Comparison of ENCODE assay signal across 24 cellular contexts in genomic region chr7:151671514-151671913, GRCh38.
DNase-seq lines count a peak whose midpoint lies in the region; ATAC-seq and TF ChIP-seq lines count a peak whose summit lies in the region.
"Had no signal": no experiment of that assay in that cellular context is flagged by ENCODE, and none has a peak within 500 bp of the region (broad histone marks: within the 10 kb centered on the region; RNA-seq: fewer than 3 reads in every experiment).

No MANE protein-coding gene starts in this region.

- DNase-seq in astrocyte of the hippocampus (ENCODE audit: low read depth, low spot score) (peak; percentile 64), foreskin keratinocyte (peak in 1 of 2 donors; percentile 63), islet precursor cell (peak; percentile 86), retinal pigment epithelial cell (ENCODE audit: low read depth) (peak; percentile 57), posterior vena cava (ENCODE audit: low spot score) (no peak), NCI-H1436 treated with DMSO at 0.1 percent for 48 hours (lab: John Stamatoyannopoulos, UW) (no peak), NCI-H2196 (lab: John Stamatoyannopoulos, UW; ENCODE audit: unreplicated experiment) (no peak)
- DNase-seq: activated CD4-positive, CD25-positive, alpha-beta regulatory T cell treated with anti-CD3 and anti-CD28 coated beads, Interleukin-2, amount 50 U/mL, for 72 hours; activated T-cell treated with anti-CD3 and anti-CD28 coated beads, Interleukin-2, amount 50 U/mL, for 48 hours; CD4-positive, alpha-beta T cell; DMS153; GF-D8; GM23248; KG1; natural killer cell; NCI-H1930; NCI-H510A; RPMI8226; small intestine; stimulated activated naive CD8-positive, alpha-beta T cell treated with anti-CD3 and anti-CD28 coated beads, Interleukin-15, Interleukin-2, amounts not matched to agents 100 U/mL and 50 U/mL, for 24 hours had no signal

- intact Hi-C loops in posterior vena cava (cut with DNase I) = loop anchor here in 1 of 2 donors (10.0 kb wide), 1 partner anchor 983 kb away; no protein-coding TSS in a partner anchor

- peak; percentile 33 for ATAC-seq in foreskin keratinocyte
- ATAC-seq: natural killer cell; stimulated activated naive CD8-positive, alpha-beta T cell treated with anti-CD3 and anti-CD28 coated beads, Interleukin-15, Interleukin-2, amounts not matched to agents 100 U/mL and 50 U/mL, for 24 hours had no signal

- no peaks in the 10 kb centered on the region for H3K4me1 ChIP-seq in foreskin keratinocyte
- H3K4me1 ChIP-seq: ascending aorta, parathyroid adenoma had no signal

- H3K27me3 ChIP-seq in foreskin keratinocyte = no peaks in the 10 kb centered on the region
- H3K27me3 ChIP-seq: ascending aorta, thyroid gland had no signal

- H3K27ac ChIP-seq in foreskin keratinocyte = no peak overlapping the region
- H3K27ac ChIP-seq: ascending aorta, coronary artery, GM23248, parathyroid adenoma had no signal

- TF ChIP-seq CTCF in foreskin keratinocyte (conservative IDR thresholded peaks at IDR 0.05) (no peak), retinal pigment epithelial cell (conservative IDR thresholded peaks at IDR 0.05; ENCODE audit: low read depth, low read length) (no peak)

- H3K4me3 ChIP-seq in retinal pigment epithelial cell (ENCODE audit: low read length) = no peak overlapping the region
- H3K4me3 ChIP-seq: ascending aorta, coronary artery, GM23248, thyroid gland had no signal

Comparison
In these comparisons a context has a peak if more than half of its experiments do, and no peak if none do; other contexts are left out.
1. DNase-seq: peak in astrocyte of the hippocampus (single experiment), islet precursor cell (single experiment) and retinal pigment epithelial cell (single experiment); none in posterior vena cava (single experiment), NCI-H1436 treated with DMSO at 0.1 percent for 48 hours (single experiment) and NCI-H2196 (single experiment).